In genomic region chr7:32891046-32891799, GRCh38 we compare ENCODE assay signal across 8 cellular contexts. TPM values are rescaled to one million over a fixed set of nuclear protein-coding genes. Genes with fewer than 3 reads are reported as not detected.
DNase-seq lines count a peak whose midpoint lies in the region; ATAC-seq, FAIRE-seq and TF ChIP-seq lines count a peak whose summit lies in the region.

Gene KBTBD2, minus strand, starts transcription at chr7:32891760. Its CDS starts 12,156 bp downstream, at chr7:32879604.

- WGBS in A549 (ENCODE audit: missing lambda C conversion rate) = 0% methylated on average over 3 of the region's 104 CpGs

- POLR2A ChIA-PET in A549 (lab: Yijun Ruan, JAX) = interaction anchor here (0.5 to 3.6 kb wide), 8 partner anchors 8 to 343 kb away, joined by 3 to 18 read pairs (median 4); partner anchors contain the start of gene FKBP9

- peak; percentile 50 to 91 for DNase-seq in A549 (ENCODE audit: low read depth in 1 of 2, low spot score in 1 of 2)
- peak; percentile 81 for DNase-seq in NCI-H2171 treated with DMSO at 0.1 percent for 48 hours (lab: John Stamatoyannopoulos, UW)
- peak; percentile 54 for DNase-seq in activated CD4-positive, CD25-positive, alpha-beta regulatory T cell treated with anti-CD3 and anti-CD28 coated beads, Interleukin-2, amount 50 U/mL, for 16 hours (ENCODE audit: low read depth, low spot score)
- DNase-seq in cerebellum (ENCODE audit: low spot score) = peak; percentile 43
- DNase-seq in kidney glomerular epithelial cell (lab: John Stamatoyannopoulos, UW) = peak; percentile 64
- DNase-seq in stimulated activated CD4-positive, alpha-beta T cell treated with anti-CD3 and anti-CD28 coated beads, Interleukin-15, amount 100 ng/mL, for 48 hours (ENCODE audit: low read depth in 2 of 2) = peak; percentile 63

- no peak for TF ChIP-seq CTCF in A549 (IDR thresholded peaks at IDR 0.05)

- ATAC-seq in A549 (peak; percentile 80 to 82), GM18517 (IDR thresholded peaks at IDR 0.05; ENCODE audit: unreplicated experiment) (peak; percentile 47), HG03025 (IDR thresholded peaks at IDR 0.05; ENCODE audit: low FRiP score, unreplicated experiment) (peak; percentile 71)

- TF ChIP-seq POLR2A in A549 (IDR thresholded peaks at IDR 0.05; ENCODE audit: low read length) = peak; percentile 52

- CTCF ChIA-PET in A549 (lab: Yijun Ruan, JAX) = interaction anchor here (0.8 to 1.2 kb wide), 4 partner anchors 17 to 182 kb away, joined by 3 to 4 read pairs (median 3); no protein-coding TSS in a partner anchor

- H3K27ac ChIP-seq in A549 = peak within 1 kb of the TSS; percentile 97 to 99

- peak within 1 kb of the TSS; percentile 82 for H3K4me2 ChIP-seq in A549

- peaks cover 40% of the 10 kb centered on the region for H3K4me1 ChIP-seq in A549

- no peak for FAIRE-seq in A549 (lab: Jason Lieb, UNC)

- no peaks in the 10 kb centered on the region for H3K9me3 ChIP-seq in A549

- TF ChIP-seq RAD21 in A549 (conservative IDR thresholded peaks at IDR 0.05 in 1 of 2, IDR thresholded peaks at IDR 0.05 in 1 of 2) = no peak

- H3K4me3 ChIP-seq in A549 = peak within 1 kb of the TSS; percentile 80

- no peak for TF ChIP-seq EP300 in A549 (IDR thresholded peaks at IDR 0.05)

TF ChIP-seq in A549, 52 proteins besides CTCF, POLR2A, EP300 and RAD21:
- TF ChIP-seq ZSCAN20 (CRISPR knock-in tag; IDR thresholded peaks at IDR 0.05) (no peak), JUN (IDR thresholded peaks at IDR 0.05) (peak in 1 of 2 experiments; percentile 80; a peak in 2 of 5 replicates), MAX (IDR thresholded peaks at IDR 0.05) (no peak), NPAS2 (CRISPR knock-in tag; IDR thresholded peaks at IDR 0.05; ENCODE audit: borderline replicate concordance) (no peak), PBX3 (IDR thresholded peaks at IDR 0.05) (peak; percentile 44; the same call in 1 of the 2 replicates), MAZ (IDR thresholded peaks at IDR 0.05; ENCODE audit: borderline replicate concordance, low read depth, low read length) (no peak), PHF8 (IDR thresholded peaks at IDR 0.05; ENCODE audit: borderline replicate concordance, low read depth) (peak; percentile 82), ZNF302 (CRISPR knock-in tag; IDR thresholded peaks at IDR 0.05) (no peak), KDM5A (IDR thresholded peaks at IDR 0.05) (no peak), USF2 (IDR thresholded peaks at IDR 0.05) (no peak), E2F6 (IDR thresholded peaks at IDR 0.05; ENCODE audit: borderline replicate concordance, low read depth) (no peak), CHD2 (IDR thresholded peaks at IDR 0.05; ENCODE audit: low read length, partially characterized antibody) (no peak), KDM1A (IDR thresholded peaks at IDR 0.05; ENCODE audit: low read depth) (no peak), CEBPB (IDR thresholded peaks at IDR 0.05) (no peak), RCOR1 (IDR thresholded peaks at IDR 0.05; ENCODE audit: low read depth, low read length) (no peak), REST (IDR thresholded peaks at IDR 0.05) (no peak), MYC (IDR thresholded peaks at IDR 0.05; ENCODE audit: borderline replicate concordance, low read length) (0 out of 2 replicates have a peak, but pooled peaks have one; percentile 10), HOXB13 (CRISPR knock-in tag; IDR thresholded peaks at IDR 0.05; ENCODE audit: low read depth) (no peak), BCL3 (IDR thresholded peaks at IDR 0.05) (0 out of 3 replicates have a peak, but pooled peaks have one; percentile 62), ZC3H11A (IDR thresholded peaks at IDR 0.05) (no peak), HDAC2 (IDR thresholded peaks at IDR 0.05) (no peak), FOSL2 (IDR thresholded peaks at IDR 0.05) (no peak), FOSL2 (CRISPR knock-in tag; IDR thresholded peaks at IDR 0.05) (no peak), TFCP2L1 (CRISPR knock-in tag; IDR thresholded peaks at IDR 0.05) (no peak), POLR2AphosphoS2 (conservative IDR thresholded peaks at IDR 0.05; ENCODE audit: low read length) (no peak), SREBF2 (IDR thresholded peaks at IDR 0.05) (no peak), BHLHE40 (IDR thresholded peaks at IDR 0.05; ENCODE audit: low read depth, low read length) (no peak), FOXS1 (CRISPR knock-in tag; IDR thresholded peaks at IDR 0.05) (no peak), ELK1 (IDR thresholded peaks at IDR 0.05; ENCODE audit: low read depth, low read length) (no peak)

RNA-seq across cellular contexts. Expression of gene KBTBD2, which starts in this region (rescaled TPM):
- polyA plus RNA-seq in A549 (2011; rRNA removed) (43.0 and 43.7 TPM in 2 replicates), A549 (2017; fragmentation: RNase III; extraction: RNeasy Plus Mini Kit Qiagen cat#74134 plus additional on column Dnase treatment) (24.2 to 26.9 TPM (median 25.5 TPM) in 3 replicates)
- 11.5 and 13.4 TPM in 2 replicates for polyA plus RNA-seq in A549 (2012; cell fraction: cytosol; rRNA removed)
- 10.9 and 17.7 TPM in 2 replicates for polyA plus RNA-seq in A549 (2012; cell fraction: nucleus; rRNA removed)
- polyA minus RNA-seq in A549 (2011; rRNA and poly(A)+ RNA removed) = 22.8 and 23.4 TPM in 2 replicates
- total RNA-seq in cerebellum = 66.1 TPM

Comparison
In these comparisons a context has a peak if more than half of its experiments do, and no peak if none do; other contexts are left out.
1. Peak in every context shown above with its lines: DNase-seq, ATAC-seq, H3K4me3 ChIP-seq and H3K27ac ChIP-seq.